In genomic region chr1:9233942-9234222, GRCh38 we compare ENCODE assay signal across 8 cellular contexts. TPM values are rescaled to one million over a fixed set of nuclear protein-coding genes. Genes with fewer than 3 reads are reported as not detected.
DNase-seq lines count a peak whose midpoint lies in the region; ATAC-seq, FAIRE-seq and TF ChIP-seq lines count a peak whose summit lies in the region.

No MANE protein-coding gene starts in this region.

- no peak for TF ChIP-seq POLR2A in esophagus muscularis mucosa (IDR thresholded peaks at IDR 0.05; ENCODE audit: low read depth)

- DNase-seq in Caco-2 (no peak), SJCRH30 (no peak), esophagus muscularis mucosa (ENCODE audit: extremely low spot score) (no peak), pancreas (no peak), pons (ENCODE audit: low spot score) (no peak), cerebellar cortex (ENCODE audit: low spot score) (no peak)

- no peak for FAIRE-seq in pancreas (lab: Jason Lieb, UNC)

- CTCF ChIA-PET in Caco-2 (lab: Charles Lee): interaction anchor here (0.7 to 1.9 kb wide), 10 partner anchors 16 to 353 kb away, joined by 3 to 18 read pairs (median 4); partner anchors contain the start of gene GPR157

- H3K9me3 ChIP-seq in Caco-2: no peaks in the 10 kb centered on the region
- H3K9me3 ChIP-seq in SJCRH30 (replicated peaks): no peaks in the 10 kb centered on the region
- no peaks in the 10 kb centered on the region for H3K9me3 ChIP-seq in esophagus muscularis mucosa
- no peaks in the 10 kb centered on the region for H3K9me3 ChIP-seq in pancreas

- ATAC-seq in pancreas (peak in 1 of 4 donors; percentile 0), GM18867 (IDR thresholded peaks at IDR 0.05; ENCODE audit: unreplicated experiment) (no peak), HG02678 (IDR thresholded peaks at IDR 0.05; ENCODE audit: unreplicated experiment) (no peak)

- intact Hi-C loops in Caco-2 (cut with micrococcal nuclease; ENCODE audit: unreplicated experiment): no loop called here
- intact Hi-C loops in esophagus muscularis mucosa (cut with DNase I): no loop called here
- intact Hi-C loops in pancreas (cut with DNase I): no loop called here

- H3K27ac Mint-ChIP-seq in Caco-2 (ENCODE audit: unreplicated experiment): peak overlapping the region; percentile 86

- H3K27ac ChIP-seq in SJCRH30 (no peak overlapping the region), esophagus muscularis mucosa (replicated peaks in 1 of 4) (peak overlapping the region; percentile 86 to 96 (median 94)), pancreas (peak overlapping the region; percentile 67 to 97 (median 82))

- no peaks in the 10 kb centered on the region for H3K27me3 ChIP-seq in Caco-2 (replicated peaks; ENCODE audit: control insufficient read depth, insufficient read depth, low read length)
- H3K27me3 ChIP-seq in SJCRH30: no peaks in the 10 kb centered on the region
- H3K27me3 ChIP-seq in esophagus muscularis mucosa: no peaks in the 10 kb centered on the region
- H3K27me3 ChIP-seq in pancreas: no peaks in the 10 kb centered on the region

- peaks cover 13% of the 10 kb centered on the region for H3K36me3 Mint-ChIP-seq in Caco-2 (ENCODE audit: insufficient read depth, unreplicated experiment)

- no peak for TF ChIP-seq EP300 in esophagus muscularis mucosa (IDR thresholded peaks at IDR 0.05)

- TSS peak; percentile 60 for BruUV-seq in Caco-2 (replicated peaks; lab: Mats Ljungman, UMichigan)

- peak overlapping the region; percentile 95 for H3K4me3 Mint-ChIP-seq in Caco-2 (ENCODE audit: unreplicated experiment)

- H3K27me3 Mint-ChIP-seq in Caco-2 (ENCODE audit: insufficient read depth, unreplicated experiment): no peaks in the 10 kb centered on the region

- POLR2A ChIA-PET in Caco-2 (lab: Charles Lee): interaction anchor here (0.6 kb wide), 2 partner anchors 16 to 17 kb away, joined by 3 read pairs; no protein-coding TSS in a partner anchor

- H3K4me1 Mint-ChIP-seq in Caco-2 (ENCODE audit: low read depth, unreplicated experiment): peaks cover 11% of the 10 kb centered on the region

- H3K4me1 ChIP-seq in Caco-2: 0 out of 2 replicates have a peak, but pooled peaks cover 5% of the 10 kb centered on the region
- peaks cover 12% of the 10 kb centered on the region for H3K4me1 ChIP-seq in SJCRH30
- H3K4me1 ChIP-seq in esophagus muscularis mucosa: peaks cover 45 to 54% (median 52%) of the 10 kb centered on the region in 4 donors
- H3K4me1 ChIP-seq in pancreas: peaks cover 10 to 31% (median 14%) of the 10 kb centered on the region in 3 donors

- H3K4me3 ChIP-seq in Caco-2 (ENCODE audit: low read depth, low read length) (peak overlapping the region; percentile 52), SJCRH30 (peak overlapping the region; percentile 89), esophagus muscularis mucosa (peak overlapping the region; percentile 61 to 92 (median 71)), pancreas (peak overlapping the region in 3 of 4 donors; percentile 5 to 65 (median 63))

- no peaks in the 10 kb centered on the region for H3K9me3 Mint-ChIP-seq in Caco-2 (ENCODE audit: unreplicated experiment)

- WGBS in esophagus muscularis mucosa: 51% methylated on average over 3 of the region's 3 CpGs
- 32 to 61% methylated on average over 3 of the region's 3 CpGs for WGBS in pancreas, 2 donors

- TF ChIP-seq CTCF in Caco-2 (IDR thresholded peaks at IDR 0.05; ENCODE audit: insufficient read depth in 1 of 2, low read depth in 1 of 2, low read length in 1 of 2, severe bottlenecking in 1 of 2, unreplicated experiment in 1 of 2) (no peak), esophagus muscularis mucosa (IDR thresholded peaks at IDR 0.05) (no peak), pancreas (IDR thresholded peaks at IDR 0.05) (no peak)

- H3K36me3 ChIP-seq in Caco-2 (ENCODE audit: control insufficient read depth, insufficient read depth, low read length): no peaks in the 10 kb centered on the region; the same call in 1 of the 2 replicates
- H3K36me3 ChIP-seq in SJCRH30: no peaks in the 10 kb centered on the region
- no peaks in the 10 kb centered on the region for H3K36me3 ChIP-seq in esophagus muscularis mucosa
- H3K36me3 ChIP-seq in pancreas: no peaks in the 10 kb centered on the region

RNA-seq across cellular contexts. Expression of gene H6PD, which starts 0.7 kb away (rescaled TPM):
- total RNA-seq in Caco-2 (2022) (10.1 and 13.0 TPM in 2 replicates), esophagus muscularis mucosa (10 to 100 TPM; 31.1 to 54.4 (median 38.4) TPM), pancreas (10 to 100 TPM; 14.2 to 34.2 (median 18.5) TPM)
- total RNA-seq in SJCRH30 (2014; rRNA removed; shearing (Covaris generic)): 5.9 and 7.0 TPM in 2 replicates
- polyA plus RNA-seq in pancreas: 10 to 100 TPM in 1 of 2 donors, 1 to 10 TPM in 1; 8.7 to 13.4 TPM

RNA-seq across cellular contexts. Expression of gene SPSB1, which starts 58.8 kb away (rescaled TPM):
- total RNA-seq in Caco-2 (2022) (12.8 and 18.2 TPM in 2 replicates), esophagus muscularis mucosa (100 to 1,000 TPM in 2 of 4 donors, 10 to 100 TPM in 2; 61.0 to 104 (median 97.4) TPM), pancreas (10 to 100 TPM; 10.5 to 27.5 (median 21.0) TPM)
- total RNA-seq in SJCRH30 (2014; rRNA removed; shearing (Covaris generic)): 0.20 and 0.43 TPM in 2 replicates
- 10 to 100 TPM; 11.9 to 15.4 TPM for polyA plus RNA-seq in pancreas
